In the genomic region with DNA sequence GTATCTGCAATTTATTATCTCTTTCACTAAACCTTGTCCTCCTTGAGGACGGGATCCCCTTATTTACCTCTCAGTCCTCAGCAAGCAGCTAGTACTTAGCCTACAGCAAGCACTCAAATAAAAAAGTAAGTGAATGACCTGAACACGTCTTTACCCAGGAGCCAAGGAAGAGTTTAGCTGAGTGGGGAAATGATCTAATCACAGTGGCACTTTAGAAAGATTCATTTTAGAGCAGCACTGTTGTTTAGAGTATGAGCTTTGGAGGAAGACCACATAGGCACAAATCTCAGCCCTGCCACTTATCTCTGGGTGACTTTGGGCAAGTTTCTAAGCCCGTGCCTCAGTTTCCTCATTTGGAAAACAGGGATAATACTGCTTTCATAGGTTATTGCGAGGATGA, we compare ENCODE assay signal across 8 cellular contexts. TPM values are rescaled to one million over a fixed set of nuclear protein-coding genes. Genes with fewer than 3 reads are reported as not detected.
DNase-seq lines count a peak whose midpoint lies in the region; ATAC-seq and TF ChIP-seq lines count a peak whose summit lies in the region.

No MANE protein-coding gene starts in this region.

- no peak for ATAC-seq in stimulated activated naive CD8-positive, alpha-beta T cell treated with anti-CD3 and anti-CD28 coated beads, Interleukin-15, Interleukin-2, amounts not matched to agents 100 U/mL and 50 U/mL, for 24 hours
- ATAC-seq in T-helper 17 cell, result no peak

- peaks cover 56% of the 10 kb centered on the region for H3K4me1 Mint-ChIP-seq in stimulated activated naive CD8-positive, alpha-beta T cell treated with anti-CD3 and anti-CD28 coated beads, Interleukin-15, Interleukin-2, amounts not matched to agents 100 ng/mL and 50 ng/mL, for 24 hours (ENCODE audit: low read depth)
- H3K4me1 Mint-ChIP-seq in T-helper 17 cell, result peaks cover 42% of the 10 kb centered on the region

- no peak for DNase-seq in stimulated activated naive CD8-positive, alpha-beta T cell treated with anti-CD3 and anti-CD28 coated beads, Interleukin-15, Interleukin-2, amounts not matched to agents 100 U/mL and 50 U/mL, for 24 hours
- DNase-seq in T-helper 17 cell, result no peak
- DNase-seq in fibroblast of the aortic adventitia (ENCODE audit: low read depth), result peak; percentile 19
- no peak for DNase-seq in SHP77 treated with DMSO at 0.1 percent for 48 hours (lab: John Stamatoyannopoulos, UW)
- no peak for DNase-seq in COLO829 (ENCODE audit: low spot score)
- DNase-seq in NCI-H748 (lab: John Stamatoyannopoulos, UW; ENCODE audit: unreplicated experiment), result no peak
- no peak for DNase-seq in SK-N-DZ (ENCODE audit: low spot score)

- H3K27ac Mint-ChIP-seq in stimulated activated naive CD8-positive, alpha-beta T cell treated with anti-CD3 and anti-CD28 coated beads, Interleukin-15, Interleukin-2, amounts not matched to agents 100 ng/mL and 50 ng/mL, for 24 hours, result peak overlapping the region; percentile 22
- peak overlapping the region; percentile 24 for H3K27ac Mint-ChIP-seq in T-helper 17 cell

- peaks cover 50% of the 10 kb centered on the region for H3K36me3 Mint-ChIP-seq in stimulated activated naive CD8-positive, alpha-beta T cell treated with anti-CD3 and anti-CD28 coated beads, Interleukin-15, Interleukin-2, amounts not matched to agents 100 ng/mL and 50 ng/mL, for 24 hours (ENCODE audit: low read depth)
- peaks cover 8% of the 10 kb centered on the region for H3K36me3 Mint-ChIP-seq in T-helper 17 cell (ENCODE audit: low read depth)

- no peak for TF ChIP-seq CTCF in fibroblast of the aortic adventitia (IDR thresholded peaks at IDR 0.05; ENCODE audit: insufficient read depth, low read length)

- H3K4me3 Mint-ChIP-seq in stimulated activated naive CD8-positive, alpha-beta T cell treated with anti-CD3 and anti-CD28 coated beads, Interleukin-15, Interleukin-2, amounts not matched to agents 100 ng/mL and 50 ng/mL, for 24 hours, result peak overlapping the region; percentile 94
- H3K4me3 Mint-ChIP-seq in T-helper 17 cell, result peak overlapping the region; percentile 84

- no peaks in the 10 kb centered on the region for H3K27me3 Mint-ChIP-seq in stimulated activated naive CD8-positive, alpha-beta T cell treated with anti-CD3 and anti-CD28 coated beads, Interleukin-15, Interleukin-2, amounts not matched to agents 100 ng/mL and 50 ng/mL, for 24 hours
- H3K27me3 Mint-ChIP-seq in T-helper 17 cell, result no peaks in the 10 kb centered on the region

- H3K9me3 ChIP-seq in T-helper 17 cell (ENCODE audit: control insufficient read depth, low read length, poor library complexity, severe bottlenecking), result no peaks in the 10 kb centered on the region

- no peaks in the 10 kb centered on the region for H3K9me3 Mint-ChIP-seq in stimulated activated naive CD8-positive, alpha-beta T cell treated with anti-CD3 and anti-CD28 coated beads, Interleukin-15, Interleukin-2, amounts not matched to agents 100 ng/mL and 50 ng/mL, for 24 hours

- H3K4me3 ChIP-seq in fibroblast of the aortic adventitia (ENCODE audit: low read depth, low read length), result peak overlapping the region; percentile 71

RNA-seq across cellular contexts. Expression of a gene that starts 2.7 kb away (rescaled TPM):
- total RNA-seq in T-helper 17 cell, result 10 to 100 TPM; 13.5 to 14.0 TPM
- total RNA-seq in fibroblast of the aortic adventitia (ENCODE audit: low replicate concordance), result 4.2 and 10.5 TPM in 2 replicates
- polyA plus RNA-seq in SK-N-DZ (2014; cell fraction: cytosol; rRNA removed), result 2.7 and 3.2 TPM in 2 replicates
- polyA plus RNA-seq in SK-N-DZ (2014; cell fraction: nucleus; rRNA removed), result 9.0 and 9.2 TPM in 2 replicates
